In genomic region chr10:94607111-94607510, GRCh38 we compare ENCODE assay signal across 12 cellular contexts.
DNase-seq lines count a peak whose midpoint lies in the region; ATAC-seq and TF ChIP-seq lines count a peak whose summit lies in the region.
"Had no signal": no experiment of that assay in that cellular context is flagged by ENCODE, and none has a peak within 500 bp of the region (broad histone marks: within the 10 kb centered on the region; RNA-seq: fewer than 3 reads in every experiment).

No MANE protein-coding gene starts in this region.

- H3K4me1 ChIP-seq in osteoblast (ENCODE audit: insufficient read depth, low read length), result no peaks in the 10 kb centered on the region

- TF ChIP-seq CTCF in osteoblast (IDR thresholded peaks at IDR 0.05; ENCODE audit: extremely low read depth, low read depth, low read length), result no peak

- H3K4me3 ChIP-seq in osteoblast (ENCODE audit: insufficient read depth, low read length), result no peak overlapping the region

- ATAC-seq in activated CD4-positive, alpha-beta T cell treated with anti-CD3 and anti-CD28 coated beads for 36 hours, result peak; percentile 93
- ATAC-seq in GM21381 (IDR thresholded peaks at IDR 0.05; ENCODE audit: unreplicated experiment), result peak; percentile 86
- peak; percentile 89 for ATAC-seq in HG03025 (IDR thresholded peaks at IDR 0.05; ENCODE audit: low FRiP score, unreplicated experiment)
- ATAC-seq in activated T-helper 17 cell treated with anti-CD3 and anti-CD28 coated beads, Interleukin-2, amount 50 U/mL, for 72 hours (replicated peaks), result peak; percentile 95

- H3K4me1 Mint-ChIP-seq in activated CD4-positive, alpha-beta T cell treated with anti-CD3 and anti-CD28 coated beads for 36 hours, result peaks cover 24% of the 10 kb centered on the region
- peaks cover 7% of the 10 kb centered on the region for H3K4me1 Mint-ChIP-seq in activated T-helper 17 cell treated with anti-CD3 and anti-CD28 coated beads, Interleukin-2, amount 50 U/mL, for 72 hours
- H3K4me1 Mint-ChIP-seq: central memory CD8-positive, alpha-beta T cell had no signal

- no peaks in the 10 kb centered on the region for H3K79me2 ChIP-seq in osteoblast (ENCODE audit: insufficient read depth, low read length)

- H4K20me1 ChIP-seq in osteoblast (ENCODE audit: insufficient read depth, low read length), result no peaks in the 10 kb centered on the region

- H3K27ac Mint-ChIP-seq in activated CD4-positive, alpha-beta T cell treated with anti-CD3 and anti-CD28 coated beads for 36 hours, result peak overlapping the region; percentile 72
- peak overlapping the region; percentile 57 for H3K27ac Mint-ChIP-seq in activated T-helper 17 cell treated with anti-CD3 and anti-CD28 coated beads, Interleukin-2, amount 50 U/mL, for 72 hours

- no peaks in the 10 kb centered on the region for H3K9me3 ChIP-seq in osteoblast (ENCODE audit: low read depth, low read length)
- H3K9me3 ChIP-seq: neutrophil had no signal

- no peak overlapping the region for H2AFZ ChIP-seq in osteoblast (ENCODE audit: low read length)

- intact Hi-C loops in activated CD4-positive, alpha-beta T cell treated with anti-CD3 and anti-CD28 coated beads for 36 hours (cut with DNase I, micrococcal nuclease), result loop anchor here (1.0 to 5.0 kb wide), 7 partner anchors 15 to 1050 kb away; partner anchors contain the start of genes HELLS (in 2 of the 2), NOC3L (in 2 of the 2) and ALDH18A1 (in 1 of the 2)

- CTCF ChIA-PET in activated CD4-positive, alpha-beta T cell treated with anti-CD3 and anti-CD28 coated beads for 36 hours (lab: Charles Lee), result interaction anchor here (1.7 kb wide), 1 partner anchor 14 kb away, joined by 4 read pairs; no protein-coding TSS in a partner anchor

- H3K27ac ChIP-seq in osteoblast (ENCODE audit: low read depth, low read length), result no peak overlapping the region
- H3K27ac ChIP-seq: neutrophil had no signal

- no peak overlapping the region for H3K4me2 ChIP-seq in osteoblast (ENCODE audit: insufficient read depth, low read length)

- no peaks in the 10 kb centered on the region for H3K9me3 Mint-ChIP-seq in activated CD4-positive, alpha-beta T cell treated with anti-CD3 and anti-CD28 coated beads for 36 hours (ENCODE audit: low read depth)
- no peaks in the 10 kb centered on the region for H3K9me3 Mint-ChIP-seq in activated T-helper 17 cell treated with anti-CD3 and anti-CD28 coated beads, Interleukin-2, amount 50 U/mL, for 72 hours
- H3K9me3 Mint-ChIP-seq: central memory CD8-positive, alpha-beta T cell had no signal

- no peaks in the 10 kb centered on the region for H3K36me3 ChIP-seq in osteoblast (ENCODE audit: insufficient read depth, low read length)

- H3K27me3 Mint-ChIP-seq in activated CD4-positive, alpha-beta T cell treated with anti-CD3 and anti-CD28 coated beads for 36 hours, result no peaks in the 10 kb centered on the region
- H3K27me3 Mint-ChIP-seq in activated T-helper 17 cell treated with anti-CD3 and anti-CD28 coated beads, Interleukin-2, amount 50 U/mL, for 72 hours, result no peaks in the 10 kb centered on the region
- H3K27me3 Mint-ChIP-seq: central memory CD8-positive, alpha-beta T cell had no signal

- POLR2A ChIA-PET in activated CD4-positive, alpha-beta T cell treated with anti-CD3 and anti-CD28 coated beads for 36 hours (lab: Charles Lee), result no interaction called here

- no peak overlapping the region for H3K4me3 Mint-ChIP-seq in activated CD4-positive, alpha-beta T cell treated with anti-CD3 and anti-CD28 coated beads for 36 hours
- H3K4me3 Mint-ChIP-seq in activated T-helper 17 cell treated with anti-CD3 and anti-CD28 coated beads, Interleukin-2, amount 50 U/mL, for 72 hours, result peak overlapping the region; percentile 20
- H3K4me3 Mint-ChIP-seq: central memory CD8-positive, alpha-beta T cell had no signal

- H3K27me3 ChIP-seq in osteoblast (ENCODE audit: insufficient read depth, low read length), result no peaks in the 10 kb centered on the region
- H3K27me3 ChIP-seq: neutrophil had no signal

- H3K36me3 Mint-ChIP-seq in activated CD4-positive, alpha-beta T cell treated with anti-CD3 and anti-CD28 coated beads for 36 hours (ENCODE audit: low read depth), result peaks cover 78% of the 10 kb centered on the region
- H3K36me3 Mint-ChIP-seq in activated T-helper 17 cell treated with anti-CD3 and anti-CD28 coated beads, Interleukin-2, amount 50 U/mL, for 72 hours (ENCODE audit: low read depth), result peaks cover 92% of the 10 kb centered on the region

- no peak for DNase-seq in activated CD4-positive, alpha-beta T cell treated with anti-CD3 and anti-CD28 coated beads for 36 hours
- DNase-seq in activated CD4-positive, alpha-beta T cell treated with anti-CD3 and anti-CD28 coated beads for 1 hour, result no peak
- DNase-seq in central memory CD4-positive, alpha-beta T cell, result no peak
- DNase-seq in kidney glomerular epithelial cell (lab: John Stamatoyannopoulos, UW) (no peak), osteoblast (ENCODE audit: insufficient read length, low spot score, missing footprints) (no peak)
- DNase-seq: NCI-H748 treated with DMSO at 0.1 percent for 48 hours, SW 1271 had no signal
